ENCODE assay signal across 19 cellular contexts in genomic region chr3:5349343-5349742, GRCh38.
"Had no signal": no experiment of that assay in that cellular context is flagged by ENCODE, and none has a peak within 500 bp of the region (broad histone marks: within the 10 kb centered on the region; RNA-seq: fewer than 3 reads in every experiment).

No MANE protein-coding gene starts in this region.

- ATAC-seq: activated T-cell treated with anti-CD3 and anti-CD28 coated beads, Interleukin-2, amount 50 U/mL, for 72 hours; body of pancreas; gastrocnemius medialis; heart right ventricle; left cardiac atrium; lower lobe of right lung; right cardiac atrium; stimulated activated naive CD8-positive, alpha-beta T cell treated with anti-CD3 and anti-CD28 coated beads, Interleukin-15, amount 100 ng/mL, for 72 hours; T-helper 17 cell had no signal

- H3K27me3 ChIP-seq: body of pancreas, gastrocnemius medialis, heart right ventricle, upper lobe of left lung had no signal

- H3K9me3 ChIP-seq: body of pancreas, gastrocnemius medialis, lower lobe of right lung, upper lobe of left lung had no signal

- H3K36me3 ChIP-seq: gastrocnemius medialis, heart right ventricle, lower lobe of right lung, upper lobe of left lung had no signal

- H3K27ac ChIP-seq: body of pancreas, gastrocnemius medialis, heart right ventricle, lower lobe of right lung, upper lobe of left lung had no signal

- DNase-seq: activated B cell treated with CpG ODN at 0.5 μM for 24 hours; activated CD4-positive, alpha-beta T cell treated with anti-CD3 and anti-CD28 coated beads, Interleukin-2, amount 10 ng/mL, durations not matched to agents 24 days and 14 days; activated CD8-positive, alpha-beta memory T cell treated with anti-CD3 and anti-CD28 coated beads, Interleukin-2, amount 50 U/mL, for 48 hours; activated gamma-delta T cell; activated naive CD8-positive, alpha-beta T cell treated with anti-CD3 and anti-CD28 coated beads for 36 hours; activated T-cell treated with anti-CD3 and anti-CD28 coated beads, Interleukin-2, amount 50 U/mL, for 72 hours; amygdala; body of pancreas; cortex of kidney; effector CD4-positive, alpha-beta T cell; gastrocnemius medialis; heart right ventricle; left cardiac atrium; lower lobe of right lung; midbrain; right cardiac atrium; stimulated activated naive CD8-positive, alpha-beta T cell treated with anti-CD3 and anti-CD28 coated beads, Interleukin-15, amount 100 ng/mL, for 72 hours; T-helper 17 cell; upper lobe of left lung had no signal

- H3K4me1 ChIP-seq: body of pancreas, gastrocnemius medialis, heart right ventricle, lower lobe of right lung had no signal

- H3K4me3 ChIP-seq: body of pancreas, gastrocnemius medialis, heart right ventricle, lower lobe of right lung, upper lobe of left lung had no signal
